27 cellular contexts compared by ENCODE assay signal in the genomic region with DNA sequence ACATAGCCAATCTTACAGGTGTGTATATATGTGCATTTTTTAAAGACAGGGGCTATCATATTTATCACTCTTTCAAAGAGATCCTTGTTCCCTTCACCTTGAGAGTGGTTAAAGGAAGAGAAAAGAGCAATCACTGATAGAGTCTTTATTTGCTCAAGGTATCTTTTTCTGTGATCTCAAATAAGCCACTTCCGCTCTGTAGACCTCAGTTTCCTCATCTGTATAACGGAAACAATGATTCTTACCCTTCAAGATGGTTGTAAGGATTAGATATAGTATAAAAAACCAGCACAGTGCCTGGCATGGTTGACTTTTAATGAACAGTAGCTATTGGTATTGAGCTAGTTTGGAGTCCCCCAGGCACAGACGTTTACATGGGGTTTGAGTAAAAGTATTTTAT. TPM values are rescaled to one million over a fixed set of nuclear protein-coding genes. Genes with fewer than 3 reads are reported as not detected.
"Had no signal": no experiment of that assay in that cellular context is flagged by ENCODE, and none has a peak within 500 bp of the region (broad histone marks: within the 10 kb centered on the region; RNA-seq: fewer than 3 reads in every experiment).

No MANE protein-coding gene starts in this region.

- H3K4me3 ChIP-seq: stomach, suprapubic skin, testis, thoracic aorta, thyroid gland, tibial artery, tibial nerve, transverse colon, upper lobe of left lung, upper lobe of right lung, uterus, vagina had no signal

- H3K36me3 ChIP-seq: stomach, suprapubic skin, thoracic aorta, thyroid gland, tibial artery, tibial nerve, transverse colon, upper lobe of left lung, upper lobe of right lung, uterus, vagina had no signal

- H3K27ac ChIP-seq: stomach, suprapubic skin, testis, thoracic aorta, thyroid gland, tibial artery, tibial nerve, transverse colon, upper lobe of left lung, upper lobe of right lung, uterus, vagina had no signal

- H3K27me3 ChIP-seq: testis, thyroid gland, uterus had no signal

- ATAC-seq: stimulated activated effector memory CD8-positive, alpha-beta T cell treated with anti-CD3 and anti-CD28 coated beads, Interleukin-12 subunit alpha, Interleukin-12 subunit beta, amount 100 ng/mL, for 72 hours; stimulated activated memory B cell treated with anti-CD40 and anti-IgM and Interleukin-4, amounts not matched to agents 10 μg/mL and 1 μg/mL and 100 μg/mL, for 72 hours; stimulated activated naive B cell treated with anti-CD40 and anti-IgM and Interleukin-4, amounts not matched to agents 10 μg/mL and 1 μg/mL and 100 μg/mL, for 72 hours; stimulated activated naive CD8-positive, alpha-beta T cell treated with anti-CD3 and anti-CD28 coated beads, Interleukin-15, amount 100 ng/mL, for 72 hours; stimulated activated naive CD8-positive, alpha-beta T cell treated with anti-CD3 and anti-CD28 coated beads, Interleukin-15, Interleukin-2, amounts not matched to agents 100 U/mL and 50 U/mL, for 24 hours; upper lobe of right lung had no signal

- H3K4me1 ChIP-seq: stomach, suprapubic skin, testis, thyroid gland, tibial artery, tibial nerve, transverse colon, upper lobe of left lung, upper lobe of right lung, uterus, vagina had no signal

- H3K9me3 ChIP-seq: stomach, suprapubic skin, testis, thoracic aorta, thyroid gland, tibial artery, tibial nerve, transverse colon, upper lobe of left lung, upper lobe of right lung, uterus, vagina had no signal

- DNase-seq: stimulated activated CD4-positive, alpha-beta T cell treated with anti-CD3 and anti-CD28 coated beads, Interleukin-2, amount 100 ng/mL, for 48 hours; stimulated activated CD4-positive, alpha-beta T cell treated with anti-CD3 and anti-CD28 coated beads, Interleukin-4, amount 100 ng/mL, for 1 hour; stimulated activated CD4-positive, alpha-beta T cell treated with anti-CD3 and anti-CD28 coated beads, Interleukin-4, amount 100 ng/mL, for 24 hours; stimulated activated CD4-positive, alpha-beta T cell treated with anti-CD3 and anti-CD28 coated beads, Interleukin-4, amount 100 ng/mL, for 4 hours; stimulated activated CD8-positive, alpha-beta memory T cell treated with anti-CD3 and anti-CD28 coated beads, Interleukin-4, amount 100 ng/mL, for 48 hours; stimulated activated naive B cell treated with anti-CD40 and anti-IgM and Interleukin-4, amounts not matched to agents 10 μg/mL and 1 μg/mL and 100 μg/mL, for 72 hours; stimulated activated naive CD4-positive, alpha-beta T cell; stimulated activated naive CD4-positive, alpha-beta T cell treated with Interleukin-2 at 50 U/mL for 16 hours; stimulated activated naive CD8-positive, alpha-beta T cell treated with anti-CD3 and anti-CD28 coated beads, Interleukin-15, amount 100 ng/mL, for 72 hours; stimulated activated naive CD8-positive, alpha-beta T cell treated with anti-CD3 and anti-CD28 coated beads, Interleukin-15, Interleukin-2, amounts not matched to agents 100 U/mL and 50 U/mL, for 24 hours; stomach; substantia nigra; testis; thyroid gland; tibial artery; transverse colon; trophoblast cell; upper lobe of left lung; upper lobe of right lung; uterus had no signal

RNA-seq across cellular contexts. Expression of gene LRFN2, which starts 10.1 kb away (rescaled TPM):
- total RNA-seq: stomach, subcutaneous adipose tissue, suprapubic skin, thoracic aorta, tibial nerve, upper lobe of right lung, vagina had no signal
